In genomic region chr11:132379540-132379939, GRCh38 we compare ENCODE assay signal across 26 cellular contexts.
DNase-seq lines count a peak whose midpoint lies in the region; ATAC-seq, FAIRE-seq and TF ChIP-seq lines count a peak whose summit lies in the region.
"Had no signal": no experiment of that assay in that cellular context is flagged by ENCODE, and none has a peak within 500 bp of the region (broad histone marks: within the 10 kb centered on the region; RNA-seq: fewer than 3 reads in every experiment).

No MANE protein-coding gene starts in this region.

- no peak for TF ChIP-seq EP300 in HepG2 (IDR thresholded peaks at IDR 0.05; ENCODE audit: low read depth in 2 of 2, low read length in 2 of 2)
- no peak for TF ChIP-seq EP300 in HepG2 (CRISPR knock-in tag; IDR thresholded peaks at IDR 0.05; ENCODE audit: borderline replicate concordance)

- FAIRE-seq in HepG2 (lab: Jason Lieb, UNC): no peak
- peak; percentile 87 for FAIRE-seq in bronchial epithelial cell (lab: Jason Lieb, UNC)
- FAIRE-seq: A204.1, GM12878, GM12892, GM18507 had no signal

- no peak for DNase-seq in HepG2 (ENCODE audit: low spot score)
- no peak for DNase-seq in bronchial epithelial cell (ENCODE audit: low read depth)
- no peak for DNase-seq in neural crest cell (ENCODE audit: low read depth, low spot score)
- DNase-seq in psoas muscle: no peak
- DNase-seq in adrenal gland: no peak
- DNase-seq: 8988T; ACHN; BE2C; C1 segment of cervical spinal cord; CD4-positive, alpha-beta memory T cell; CD4-positive, CD25-positive, alpha-beta regulatory T cell; CD8-positive, alpha-beta memory T cell; COR-L47; DMS 273 treated with DMSO at 0.1 percent for 48 hours; DMS153; DMS79; DND-41; EL; GDM1 had no signal

- POLR2A ChIA-PET in HepG2 (lab: Yijun Ruan, JAX): no interaction called here

- H3K9me3 Mint-ChIP-seq in neural crest cell: peaks cover 8% of the 10 kb centered on the region

- no peaks in the 10 kb centered on the region for H3K4me1 Mint-ChIP-seq in neural crest cell
- H3K4me1 Mint-ChIP-seq: CD14-positive monocyte; CD4-positive, alpha-beta memory T cell; CD4-positive, CD25-positive, alpha-beta regulatory T cell; CD8-positive, alpha-beta memory T cell had no signal

- no peak for ATAC-seq in HepG2
- no peak for ATAC-seq in psoas muscle
- ATAC-seq: GM12878 had no signal

- peaks cover 11% of the 10 kb centered on the region for H3K36me3 Mint-ChIP-seq in neural crest cell (ENCODE audit: low read depth)
- H3K36me3 Mint-ChIP-seq: CD14-positive monocyte; CD4-positive, alpha-beta memory T cell; CD4-positive, CD25-positive, alpha-beta regulatory T cell had no signal

- no peaks in the 10 kb centered on the region for H3K27me3 ChIP-seq in liver (ENCODE audit: control insufficient read depth in 4 of 4, insufficient read depth in 4 of 4, low read length in 3 of 4)
- no peaks in the 10 kb centered on the region for H3K27me3 ChIP-seq in HepG2 (ENCODE audit: control insufficient read depth in 1 of 2, insufficient read depth in 2 of 2, low read length in 2 of 2)
- no peaks in the 10 kb centered on the region for H3K27me3 ChIP-seq in bronchial epithelial cell (ENCODE audit: control insufficient read depth, insufficient read depth, low read length)
- no peaks in the 10 kb centered on the region for H3K27me3 ChIP-seq in psoas muscle (ENCODE audit: insufficient read depth in 3 of 3, low read length in 2 of 3)
- no peaks in the 10 kb centered on the region for H3K27me3 ChIP-seq in adrenal gland
- H3K27me3 ChIP-seq: BE2C, BLaER1 had no signal

- BruUV-seq in HepG2 (replicated peaks; lab: Mats Ljungman, UMichigan): no TSS peak

- no peak for TF ChIP-seq CTCF in liver (IDR thresholded peaks at IDR 0.05; ENCODE audit: low read depth, low read length, missing input control)
- no peak for TF ChIP-seq CTCF in HepG2 (CRISPR knock-in tag; IDR thresholded peaks at IDR 0.05)
- no peak for TF ChIP-seq CTCF in bronchial epithelial cell (IDR thresholded peaks at IDR 0.05; ENCODE audit: insufficient read depth, low read length, severe bottlenecking)
- no peak for TF ChIP-seq CTCF in neural crest cell (conservative IDR thresholded peaks at IDR 0.05)
- TF ChIP-seq CTCF in psoas muscle (IDR thresholded peaks at IDR 0.05): no peak
- no peak for TF ChIP-seq CTCF in adrenal gland (IDR thresholded peaks at IDR 0.05)

- no peaks in the 10 kb centered on the region for H3K4me1 ChIP-seq in liver (ENCODE audit: control insufficient read depth in 4 of 4, insufficient read depth in 4 of 4, low read length in 3 of 4)
- H3K4me1 ChIP-seq in HepG2 (ENCODE audit: insufficient read depth, low read length): no peaks in the 10 kb centered on the region
- H3K4me1 ChIP-seq in psoas muscle: no peaks in the 10 kb centered on the region
- H3K4me1 ChIP-seq in adrenal gland (replicated peaks in 1 of 2): no peaks in the 10 kb centered on the region
- H3K4me1 ChIP-seq: BE2C, BLaER1 had no signal

- H3K27ac ChIP-seq in liver (ENCODE audit: low read depth in 1 of 2, low read length in 2 of 2) (no peak overlapping the region), HepG2 (ENCODE audit: extremely low read length, insufficient read depth, low read length) (no peak overlapping the region), psoas muscle (no peak overlapping the region), adrenal gland (no peak overlapping the region)
- H3K27ac ChIP-seq: BLaER1 had no signal

- in situ Hi-C loops in HepG2 (cut with HindIII; ENCODE audit: extremely low pct_ligation_motif_present, low pct_unique_long_range_greater_than_20kb): no loop called here

- H3K36me3 ChIP-seq in liver (ENCODE audit: control insufficient read depth in 4 of 4, insufficient read depth in 3 of 4, low read depth in 1 of 4, low read length in 3 of 4): no peaks in the 10 kb centered on the region
- H3K36me3 ChIP-seq in HepG2 (replicated peaks in 1 of 2; ENCODE audit: control insufficient read depth in 1 of 2, insufficient read depth in 2 of 2, low read length in 2 of 2): no peaks in the 10 kb centered on the region
- no peaks in the 10 kb centered on the region for H3K36me3 ChIP-seq in bronchial epithelial cell (ENCODE audit: control insufficient read depth, insufficient read depth, low read length)
- H3K36me3 ChIP-seq in psoas muscle (ENCODE audit: insufficient read depth in 1 of 2, low read depth in 1 of 2): no peaks in the 10 kb centered on the region
- H3K36me3 ChIP-seq in adrenal gland (replicated peaks in 1 of 2): no peaks in the 10 kb centered on the region
- H3K36me3 ChIP-seq: BE2C, BLaER1 had no signal

- intact Hi-C loops in HepG2 (cut with micrococcal nuclease; ENCODE audit: unreplicated experiment) (no loop called here), psoas muscle (cut with DNase I) (no loop called here), adrenal gland (cut with DNase I) (no loop called here)

- H3K79me2 ChIP-seq in HepG2 (ENCODE audit: insufficient read depth, low read length): no peaks in the 10 kb centered on the region

- CTCF ChIA-PET in HepG2 (lab: Yijun Ruan, JAX; ENCODE audit: low intra/inter-chr PET ratio, low total read pairs): no interaction called here

- H2AFZ ChIP-seq in HepG2 (ENCODE audit: low read length): no peak overlapping the region

- TF ChIP-seq POLR2A in HepG2 (IDR thresholded peaks at IDR 0.05; ENCODE audit: insufficient read depth in 1 of 2, low read depth in 2 of 2, low read length in 2 of 2): no peak
- TF ChIP-seq POLR2A in adrenal gland (IDR thresholded peaks at IDR 0.05): no peak

- H3K4me3 ChIP-seq in liver (ENCODE audit: low read depth in 1 of 3, low read length in 3 of 3) (no peak overlapping the region), HepG2 (replicated peaks in 1 of 3; ENCODE audit: insufficient read depth in 1 of 3, low read depth in 2 of 3, low read length in 3 of 3) (no peak overlapping the region), bronchial epithelial cell (ENCODE audit: low read depth, low read length) (no peak overlapping the region), psoas muscle (no peak overlapping the region), adrenal gland (no peak overlapping the region)
- H3K4me3 ChIP-seq: BLaER1, GM12878 had no signal

- H3K9me3 ChIP-seq in liver (ENCODE audit: control insufficient read depth in 4 of 4, low read length in 3 of 4): no peaks in the 10 kb centered on the region
- peaks cover 81% of the 10 kb centered on the region for H3K9me3 ChIP-seq in HepG2 (ENCODE audit: low read length)
- H3K9me3 ChIP-seq in psoas muscle: no peaks in the 10 kb centered on the region
- H3K9me3 ChIP-seq in adrenal gland (replicated peaks in 1 of 3): no peaks in the 10 kb centered on the region

- H4K20me1 ChIP-seq in HepG2 (ENCODE audit: insufficient read depth, low read length): no peaks in the 10 kb centered on the region
- H4K20me1 ChIP-seq: BLaER1 had no signal

- TF ChIP-seq RAD21 in liver (IDR thresholded peaks at IDR 0.05) (no peak), HepG2 (CRISPR knock-in tag; IDR thresholded peaks at IDR 0.05) (no peak)

- WGBS in liver: 39% methylated on average over 3 of the region's 3 CpGs
- 33% methylated on average over 1 of the region's 3 CpGs for WGBS in HepG2 (ENCODE audit: low lambda C conversion rate)
- WGBS in psoas muscle, 3 donors: 92 to 95% (median 94%) methylated on average over 3 of the region's 3 CpGs
- 85 to 95% (median 91%) methylated on average over 3 of the region's 3 CpGs for WGBS in adrenal gland, 4 donors

- H3K27ac Mint-ChIP-seq in neural crest cell (ENCODE audit: unreplicated experiment): peak overlapping the region; percentile 13
- H3K27ac Mint-ChIP-seq: CD14-positive monocyte; CD4-positive, alpha-beta memory T cell; CD4-positive, CD25-positive, alpha-beta regulatory T cell had no signal

- no peak overlapping the region for H3K4me3 Mint-ChIP-seq in neural crest cell
- H3K4me3 Mint-ChIP-seq: CD14-positive monocyte; CD4-positive, alpha-beta memory T cell; CD4-positive, CD25-positive, alpha-beta regulatory T cell; CD8-positive, alpha-beta memory T cell had no signal

- no peak overlapping the region for H3K9ac ChIP-seq in liver (ENCODE audit: low read depth in 1 of 2, low read length in 2 of 2)
- no peak overlapping the region for H3K9ac ChIP-seq in HepG2 (ENCODE audit: insufficient read depth, low read depth, low read length)
- H3K9ac ChIP-seq: BLaER1 had no signal

- no peaks in the 10 kb centered on the region for H3K27me3 Mint-ChIP-seq in neural crest cell (ENCODE audit: low read depth)
- H3K27me3 Mint-ChIP-seq: CD8-positive, alpha-beta memory T cell had no signal

- no peak overlapping the region for H3K4me2 ChIP-seq in HepG2 (ENCODE audit: low read depth, low read length)
- H3K4me2 ChIP-seq: BLaER1 had no signal

TF ChIP-seq in liver, 16 proteins besides CTCF, POLR2A, EP300 and RAD21:
- TF ChIP-seq HNF4A (conservative IDR thresholded peaks at IDR 0.05) (peak in 1 of 2 donors; percentile 19), YY1 (IDR thresholded peaks at IDR 0.05) (peak; percentile 13), TAF1 (conservative IDR thresholded peaks at IDR 0.05) (no peak), RXRA (IDR thresholded peaks at IDR 0.05) (peak in 1 of 2 donors; percentile 5)
TF ChIP-seq in liver: peak in this region for 3.

TF ChIP-seq in HepG2, 621 proteins besides CTCF, POLR2A, EP300 and RAD21:
- TF ChIP-seq HCFC1 (IDR thresholded peaks at IDR 0.05; ENCODE audit: low read depth, low read length) (no peak), TCF7 (IDR thresholded peaks at IDR 0.05; ENCODE audit: low read depth) (no peak)
